Comparison of ENCODE assay signal across 27 cellular contexts in the genomic region with DNA sequence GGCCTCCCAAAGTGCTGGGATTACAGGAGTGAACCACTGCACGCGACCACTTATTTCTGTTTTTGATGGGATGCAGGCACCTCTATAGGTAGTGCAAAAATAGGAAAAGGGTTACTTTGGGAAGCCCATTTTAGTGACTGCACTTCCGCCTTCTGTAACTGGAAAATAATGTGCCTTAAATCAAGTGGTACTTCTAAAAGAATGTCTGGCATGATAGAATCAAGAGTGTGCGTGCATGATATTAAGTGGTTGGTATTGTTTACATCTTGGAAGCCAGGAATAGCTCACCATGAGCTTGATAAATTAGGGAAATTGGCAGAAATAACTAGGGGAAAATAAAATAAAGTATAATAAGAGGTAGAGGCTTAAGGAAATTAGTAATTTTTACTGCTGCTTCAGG.
"Had no signal": no experiment of that assay in that cellular context is flagged by ENCODE, and none has a peak within 500 bp of the region (broad histone marks: within the 10 kb centered on the region; RNA-seq: fewer than 3 reads in every experiment).

No MANE protein-coding gene starts in this region.

- H3K27me3 Mint-ChIP-seq: activated B cell treated with CpG ODN at 0.5 μM for 24 hours; activated CD4-positive, alpha-beta memory T cell treated with anti-CD3 and anti-CD28 coated beads, Interleukin-2, amount 10 ng/mL, durations not matched to agents 7 days and 5 days; activated naive CD8-positive, alpha-beta T cell treated with anti-CD3 and anti-CD28 coated beads, Interleukin-2, amount 50 U/mL, for 24 hours; stimulated activated naive CD8-positive, alpha-beta T cell treated with anti-CD3 and anti-CD28 coated beads, Interleukin-15, Interleukin-2, amounts not matched to agents 100 ng/mL and 50 ng/mL, for 24 hours; T-helper 17 cell had no signal

- H3K9me3 Mint-ChIP-seq: activated B cell treated with CpG ODN at 0.5 μM for 24 hours, nephron had no signal

- H3K4me3 ChIP-seq: pancreas, psoas muscle, right atrium auricular region, tibial nerve, uterus had no signal

- H3K9me3 ChIP-seq: neutrophil, pancreas, psoas muscle, right atrium auricular region, tibial nerve, uterus had no signal

- H3K27ac ChIP-seq: brain microvascular endothelial cell, neutrophil, pancreas, psoas muscle, right atrium auricular region, tibial nerve, uterus had no signal

- H3K4me1 ChIP-seq: pancreas, psoas muscle, right atrium auricular region, tibial nerve, uterus had no signal

- H3K4me3 Mint-ChIP-seq: activated B cell treated with CpG ODN at 0.5 μM for 24 hours; activated CD4-positive, alpha-beta memory T cell treated with anti-CD3 and anti-CD28 coated beads, Interleukin-2, amount 10 ng/mL, durations not matched to agents 7 days and 5 days; activated naive CD8-positive, alpha-beta T cell treated with anti-CD3 and anti-CD28 coated beads, Interleukin-2, amount 50 U/mL, for 24 hours; nephron; stimulated activated naive CD8-positive, alpha-beta T cell treated with anti-CD3 and anti-CD28 coated beads, Interleukin-15, Interleukin-2, amounts not matched to agents 100 ng/mL and 50 ng/mL, for 24 hours; T-helper 17 cell had no signal

- H3K36me3 ChIP-seq: brain microvascular endothelial cell, neutrophil, pancreas, right atrium auricular region, tibial nerve, uterus had no signal

- ATAC-seq: activated naive CD8-positive, alpha-beta T cell treated with anti-CD3 and anti-CD28 coated beads, Interleukin-2, amount 50 U/mL, for 24 hours; esophagus mucosa; left lobe of liver; psoas muscle; T-helper 17 cell had no signal

- H3K27ac Mint-ChIP-seq: activated B cell treated with CpG ODN at 0.5 μM for 24 hours; activated CD4-positive, alpha-beta memory T cell treated with anti-CD3 and anti-CD28 coated beads, Interleukin-2, amount 10 ng/mL, durations not matched to agents 7 days and 5 days; activated naive CD8-positive, alpha-beta T cell treated with anti-CD3 and anti-CD28 coated beads, Interleukin-2, amount 50 U/mL, for 24 hours; nephron; stimulated activated naive CD8-positive, alpha-beta T cell treated with anti-CD3 and anti-CD28 coated beads, Interleukin-15, Interleukin-2, amounts not matched to agents 100 ng/mL and 50 ng/mL, for 24 hours; T-helper 17 cell had no signal

- H3K4me1 Mint-ChIP-seq: activated B cell treated with CpG ODN at 0.5 μM for 24 hours; activated CD4-positive, alpha-beta memory T cell treated with anti-CD3 and anti-CD28 coated beads, Interleukin-2, amount 10 ng/mL, durations not matched to agents 7 days and 5 days; activated naive CD8-positive, alpha-beta T cell treated with anti-CD3 and anti-CD28 coated beads, Interleukin-2, amount 50 U/mL, for 24 hours; nephron; T-helper 17 cell had no signal

- H3K27me3 ChIP-seq: brain microvascular endothelial cell, neutrophil, pancreas, right atrium auricular region, tibial nerve, uterus had no signal

- DNase-seq: activated B cell treated with CpG ODN at 0.5 μM for 24 hours; activated CD4-positive, alpha-beta memory T cell treated with anti-CD3 and anti-CD28 coated beads, Interleukin-2, amount 10 ng/mL, durations not matched to agents 7 days and 5 days; activated CD4-positive, alpha-beta T cell treated with anti-CD3 and anti-CD28 coated beads for 4 hours; activated effector memory CD4-positive, alpha-beta T cell treated with anti-CD3 and anti-CD28 coated beads, Interleukin-2, amount 50 U/mL, for 16 hours; activated naive CD4-positive, alpha-beta T cell treated with anti-CD3 and anti-CD28 coated beads, Interleukin-2, amount 50 U/mL, for 16 hours; activated naive CD8-positive, alpha-beta T cell treated with anti-CD3 and anti-CD28 coated beads, Interleukin-2, amount 50 U/mL, for 24 hours; anterior cingulate cortex; brain microvascular endothelial cell; central memory CD4-positive, alpha-beta T cell; dermis blood vessel endothelial cell; effector CD8-positive, alpha-beta T cell; kidney; mammary epithelial cell; pancreas; psoas muscle; stimulated activated CD4-positive, alpha-beta T cell treated with anti-CD3 and anti-CD28 coated beads, Interleukin-12 subunit alpha, Interleukin-12 subunit beta, amount 100 ng/mL, for 4 hours; substantia nigra; SW 1271; T-helper 17 cell; uterus had no signal
